ENCODE assay signal across 8 cellular contexts in genomic region chr1:225428066-225428878, GRCh38. TPM values are rescaled to one million over a fixed set of nuclear protein-coding genes. Genes with fewer than 3 reads are reported as not detected.
DNase-seq lines count a peak whose midpoint lies in the region; ATAC-seq and TF ChIP-seq lines count a peak whose summit lies in the region.

No MANE protein-coding gene starts in this region.

- peak overlapping the region; percentile 85 for H3K4me3 ChIP-seq in choroid plexus epithelial cell (ENCODE audit: low read depth, low read length)

- ATAC-seq in GM19043 (IDR thresholded peaks at IDR 0.05; ENCODE audit: low read depth, unreplicated experiment) = peak; percentile 83
- ATAC-seq in HG03342 (IDR thresholded peaks at IDR 0.05; ENCODE audit: unreplicated experiment) = peak; percentile 88
- ATAC-seq in left colon = peak; percentile 89

- TF ChIP-seq CTCF in choroid plexus epithelial cell (conservative IDR thresholded peaks at IDR 0.05; ENCODE audit: low read depth, low read length) = no peak

- intact Hi-C loops in left colon (cut with DNase I, micrococcal nuclease) = no loop called here

- DNase-seq in AML-193 (lab: John Stamatoyannopoulos, UW) (peak; percentile 75), NCI-H345 treated with DMSO at 0.1 percent for 48 hours (lab: John Stamatoyannopoulos, UW; ENCODE audit: unreplicated experiment) (peak; percentile 91), choroid plexus epithelial cell (ENCODE audit: low read depth) (peak; percentile 89), left colon (peak; percentile 93 to 95)
- DNase-seq in activated CD4-positive, alpha-beta T cell treated with anti-CD3 and anti-CD28 coated beads for 4 hours = peak; percentile 89 to 90
- DNase-seq in stimulated activated CD4-positive, alpha-beta T cell treated with anti-CD3 and anti-CD28 coated beads, Interleukin-1b, Interleukin-23, amount 100 ng/mL, for 4 hours (ENCODE audit: low read depth in 2 of 2) = peak; percentile 87

RNA-seq across cellular contexts. Expression of gene LBR, which starts 0.4 kb away (rescaled TPM):
- total RNA-seq in left colon = 10 to 100 TPM; 85.2 to 88.5 TPM

Comparison
In these comparisons a context has a peak if more than half of its experiments do, and no peak if none do; other contexts are left out.
1. Peak in every context shown above with its lines: DNase-seq, ATAC-seq and H3K4me3 ChIP-seq.